In the genomic region with DNA sequence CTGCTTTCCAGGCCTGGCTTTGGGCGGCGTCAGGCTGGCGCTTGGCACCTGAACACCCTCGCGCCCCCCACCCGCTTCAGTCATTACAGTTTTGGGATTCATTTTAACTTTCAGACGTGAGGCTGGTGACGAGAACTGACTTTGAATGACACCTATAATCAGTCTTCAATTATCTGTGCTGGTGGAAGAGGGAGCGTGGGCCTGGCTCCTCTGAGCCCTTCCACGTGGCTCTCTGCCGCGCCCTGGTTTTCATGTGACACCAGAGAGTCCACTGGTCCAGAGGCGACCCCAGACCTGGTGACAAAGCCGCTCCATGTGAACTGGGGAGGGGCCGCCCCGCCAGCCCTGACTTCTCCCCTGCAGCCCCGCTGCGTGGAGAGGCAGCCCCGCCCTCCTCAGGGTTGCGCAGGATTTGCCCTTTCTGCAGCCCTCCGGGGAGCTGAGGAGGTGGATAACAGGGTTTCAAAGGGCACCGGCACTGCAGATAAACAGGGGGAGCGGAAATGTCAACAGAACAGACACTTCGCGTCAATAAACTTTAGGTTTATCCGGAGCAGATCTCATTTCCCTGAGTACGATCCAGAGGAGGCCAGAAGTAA, we compare ENCODE assay signal across 1 cellular context.
TF ChIP-seq lines count a peak whose summit lies in the region.

No MANE protein-coding gene starts in this region.

TF ChIP-seq in HepG2, 621 proteins besides CTCF, POLR2A, EP300 and RAD21 (continued from another document and continues in another):
- TF ChIP-seq, protein P1, sequence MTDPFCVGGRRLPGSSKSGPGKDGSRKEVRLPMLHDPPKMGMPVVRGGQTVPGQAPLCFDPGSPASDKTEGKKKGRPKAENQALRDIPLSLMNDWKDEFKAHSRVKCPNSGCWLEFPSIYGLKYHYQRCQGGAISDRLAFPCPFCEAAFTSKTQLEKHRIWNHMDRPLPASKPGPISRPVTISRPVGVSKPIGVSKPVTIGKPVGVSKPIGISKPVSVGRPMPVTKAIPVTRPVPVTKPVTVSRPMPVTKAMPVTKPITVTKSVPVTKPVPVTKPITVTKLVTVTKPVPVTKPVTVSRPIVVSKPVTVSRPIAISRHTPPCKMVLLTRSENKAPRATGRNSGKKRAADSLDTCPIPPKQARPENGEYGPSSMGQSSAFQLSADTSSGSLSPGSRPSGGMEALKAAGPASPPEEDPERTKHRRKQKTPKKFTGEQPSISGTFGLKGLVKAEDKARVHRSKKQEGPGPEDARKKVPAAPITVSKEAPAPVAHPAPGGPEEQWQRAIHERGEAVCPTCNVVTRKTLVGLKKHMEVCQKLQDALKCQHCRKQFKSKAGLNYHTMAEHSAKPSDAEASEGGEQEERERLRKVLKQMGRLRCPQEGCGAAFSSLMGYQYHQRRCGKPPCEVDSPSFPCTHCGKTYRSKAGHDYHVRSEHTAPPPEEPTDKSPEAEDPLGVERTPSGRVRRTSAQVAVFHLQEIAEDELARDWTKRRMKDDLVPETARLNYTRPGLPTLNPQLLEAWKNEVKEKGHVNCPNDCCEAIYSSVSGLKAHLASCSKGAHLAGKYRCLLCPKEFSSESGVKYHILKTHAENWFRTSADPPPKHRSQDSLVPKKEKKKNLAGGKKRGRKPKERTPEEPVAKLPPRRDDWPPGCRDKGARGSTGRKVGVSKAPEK (CRISPR knock-in tag; IDR thresholded peaks at IDR 0.05; ENCODE audit: borderline replicate concordance) = no peak
- no peak for TF ChIP-seq ZNF383 (CRISPR knock-in tag; IDR thresholded peaks at IDR 0.05; ENCODE audit: borderline replicate concordance)
- peak; percentile 71 for TF ChIP-seq FOXA3 (CRISPR knock-in tag; IDR thresholded peaks at IDR 0.05)
- TF ChIP-seq ZBTB7B (CRISPR knock-in tag; IDR thresholded peaks at IDR 0.05) = peak; percentile 66
- no peak for TF ChIP-seq ZBED4 (CRISPR knock-in tag; IDR thresholded peaks at IDR 0.05; ENCODE audit: borderline replicate concordance)
- TF ChIP-seq NPAS2 (CRISPR knock-in tag; IDR thresholded peaks at IDR 0.05; ENCODE audit: borderline replicate concordance) = no peak
- no peak for TF ChIP-seq SNAI1 (CRISPR knock-in tag; IDR thresholded peaks at IDR 0.05; ENCODE audit: borderline replicate concordance)
- TF ChIP-seq FLYWCH1 (CRISPR knock-in tag; IDR thresholded peaks at IDR 0.05) = no peak
- no peak for TF ChIP-seq ZNF678 (CRISPR knock-in tag; IDR thresholded peaks at IDR 0.05)
- no peak for TF ChIP-seq ZNF556 (CRISPR knock-in tag; IDR thresholded peaks at IDR 0.05; ENCODE audit: borderline replicate concordance)
- no peak for TF ChIP-seq XBP1 (CRISPR knock-in tag; IDR thresholded peaks at IDR 0.05)
- TF ChIP-seq FOXM1 (CRISPR knock-in tag; IDR thresholded peaks at IDR 0.05) = no peak
- TF ChIP-seq, protein P2, sequence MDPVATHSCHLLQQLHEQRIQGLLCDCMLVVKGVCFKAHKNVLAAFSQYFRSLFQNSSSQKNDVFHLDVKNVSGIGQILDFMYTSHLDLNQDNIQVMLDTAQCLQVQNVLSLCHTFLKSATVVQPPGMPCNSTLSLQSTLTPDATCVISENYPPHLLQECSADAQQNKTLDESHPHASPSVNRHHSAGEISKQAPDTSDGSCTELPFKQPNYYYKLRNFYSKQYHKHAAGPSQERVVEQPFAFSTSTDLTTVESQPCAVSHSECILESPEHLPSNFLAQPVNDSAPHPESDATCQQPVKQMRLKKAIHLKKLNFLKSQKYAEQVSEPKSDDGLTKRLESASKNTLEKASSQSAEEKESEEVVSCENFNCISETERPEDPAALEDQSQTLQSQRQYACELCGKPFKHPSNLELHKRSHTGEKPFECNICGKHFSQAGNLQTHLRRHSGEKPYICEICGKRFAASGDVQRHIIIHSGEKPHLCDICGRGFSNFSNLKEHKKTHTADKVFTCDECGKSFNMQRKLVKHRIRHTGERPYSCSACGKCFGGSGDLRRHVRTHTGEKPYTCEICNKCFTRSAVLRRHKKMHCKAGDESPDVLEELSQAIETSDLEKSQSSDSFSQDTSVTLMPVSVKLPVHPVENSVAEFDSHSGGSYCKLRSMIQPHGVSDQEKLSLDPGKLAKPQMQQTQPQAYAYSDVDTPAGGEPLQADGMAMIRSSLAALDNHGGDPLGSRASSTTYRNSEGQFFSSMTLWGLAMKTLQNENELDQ (CRISPR knock-in tag; IDR thresholded peaks at IDR 0.05; ENCODE audit: borderline replicate concordance) = no peak
- TF ChIP-seq NR1H2 (CRISPR knock-in tag; IDR thresholded peaks at IDR 0.05; ENCODE audit: borderline replicate concordance, low read depth) = no peak
- no peak for TF ChIP-seq ZBTB39 (CRISPR knock-in tag; IDR thresholded peaks at IDR 0.05)
- TF ChIP-seq MYNN (CRISPR knock-in tag; IDR thresholded peaks at IDR 0.05; ENCODE audit: low read depth) = no peak
- TF ChIP-seq KMT2A (CRISPR knock-in tag; IDR thresholded peaks at IDR 0.05) = no peak
- TF ChIP-seq GATA4 (IDR thresholded peaks at IDR 0.05; ENCODE audit: borderline replicate concordance, low read depth) = no peak
- TF ChIP-seq REL (CRISPR knock-in tag; conservative IDR thresholded peaks at IDR 0.05) = no peak
- TF ChIP-seq, protein P3, sequence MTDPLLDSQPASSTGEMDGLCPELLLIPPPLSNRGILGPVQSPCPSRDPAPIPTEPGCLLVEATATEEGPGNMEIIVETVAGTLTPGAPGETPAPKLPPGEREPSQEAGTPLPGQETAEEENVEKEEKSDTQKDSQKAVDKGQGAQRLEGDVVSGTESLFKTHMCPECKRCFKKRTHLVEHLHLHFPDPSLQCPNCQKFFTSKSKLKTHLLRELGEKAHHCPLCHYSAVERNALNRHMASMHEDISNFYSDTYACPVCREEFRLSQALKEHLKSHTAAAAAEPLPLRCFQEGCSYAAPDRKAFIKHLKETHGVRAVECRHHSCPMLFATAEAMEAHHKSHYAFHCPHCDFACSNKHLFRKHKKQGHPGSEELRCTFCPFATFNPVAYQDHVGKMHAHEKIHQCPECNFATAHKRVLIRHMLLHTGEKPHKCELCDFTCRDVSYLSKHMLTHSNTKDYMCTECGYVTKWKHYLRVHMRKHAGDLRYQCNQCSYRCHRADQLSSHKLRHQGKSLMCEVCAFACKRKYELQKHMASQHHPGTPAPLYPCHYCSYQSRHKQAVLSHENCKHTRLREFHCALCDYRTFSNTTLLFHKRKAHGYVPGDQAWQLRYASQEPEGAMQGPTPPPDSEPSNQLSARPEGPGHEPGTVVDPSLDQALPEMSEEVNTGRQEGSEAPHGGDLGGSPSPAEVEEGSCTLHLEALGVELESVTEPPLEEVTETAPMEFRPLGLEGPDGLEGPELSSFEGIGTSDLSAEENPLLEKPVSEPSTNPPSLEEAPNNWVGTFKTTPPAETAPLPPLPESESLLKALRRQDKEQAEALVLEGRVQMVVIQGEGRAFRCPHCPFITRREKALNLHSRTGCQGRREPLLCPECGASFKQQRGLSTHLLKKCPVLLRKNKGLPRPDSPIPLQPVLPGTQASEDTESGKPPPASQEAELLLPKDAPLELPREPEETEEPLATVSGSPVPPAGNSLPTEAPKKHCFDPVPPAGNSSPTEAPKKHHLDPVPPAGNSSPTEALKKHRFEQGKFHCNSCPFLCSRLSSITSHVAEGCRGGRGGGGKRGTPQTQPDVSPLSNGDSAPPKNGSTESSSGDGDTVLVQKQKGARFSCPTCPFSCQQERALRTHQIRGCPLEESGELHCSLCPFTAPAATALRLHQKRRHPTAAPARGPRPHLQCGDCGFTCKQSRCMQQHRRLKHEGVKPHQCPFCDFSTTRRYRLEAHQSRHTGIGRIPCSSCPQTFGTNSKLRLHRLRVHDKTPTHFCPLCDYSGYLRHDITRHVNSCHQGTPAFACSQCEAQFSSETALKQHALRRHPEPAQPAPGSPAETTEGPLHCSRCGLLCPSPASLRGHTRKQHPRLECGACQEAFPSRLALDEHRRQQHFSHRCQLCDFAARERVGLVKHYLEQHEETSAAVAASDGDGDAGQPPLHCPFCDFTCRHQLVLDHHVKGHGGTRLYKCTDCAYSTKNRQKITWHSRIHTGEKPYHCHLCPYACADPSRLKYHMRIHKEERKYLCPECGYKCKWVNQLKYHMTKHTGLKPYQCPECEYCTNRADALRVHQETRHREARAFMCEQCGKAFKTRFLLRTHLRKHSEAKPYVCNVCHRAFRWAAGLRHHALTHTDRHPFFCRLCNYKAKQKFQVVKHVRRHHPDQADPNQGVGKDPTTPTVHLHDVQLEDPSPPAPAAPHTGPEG (CRISPR knock-in tag; IDR thresholded peaks at IDR 0.05) = no peak
- TF ChIP-seq MEIS1 (CRISPR knock-in tag; IDR thresholded peaks at IDR 0.05; ENCODE audit: borderline replicate concordance) = no peak; the same call in 1 of the 2 replicates
- TF ChIP-seq ZNF367 (CRISPR knock-in tag; IDR thresholded peaks at IDR 0.05; ENCODE audit: borderline replicate concordance) = no peak
- peak; percentile 66; the same call in 1 of the 2 replicates for TF ChIP-seq ISL2 (CRISPR knock-in tag; IDR thresholded peaks at IDR 0.05)
- no peak for TF ChIP-seq HES4 (CRISPR knock-in tag; IDR thresholded peaks at IDR 0.05; ENCODE audit: borderline replicate concordance)
- no peak for TF ChIP-seq PHF5A (CRISPR knock-in tag; IDR thresholded peaks at IDR 0.05; ENCODE audit: low read depth, unreplicated experiment)
- no peak for TF ChIP-seq MAZ (IDR thresholded peaks at IDR 0.05; ENCODE audit: borderline replicate concordance, low read depth, low read length)
- TF ChIP-seq MAZ (CRISPR knock-in tag; IDR thresholded peaks at IDR 0.05; ENCODE audit: low read depth) = no peak
- no peak for TF ChIP-seq RBM39 (IDR thresholded peaks at IDR 0.05; ENCODE audit: low read depth, low read length, poor library complexity, severe bottlenecking)
- no peak for TF ChIP-seq ZNF749 (CRISPR knock-in tag; IDR thresholded peaks at IDR 0.05; ENCODE audit: borderline replicate concordance)
- no peak for TF ChIP-seq ZNF207 (IDR thresholded peaks at IDR 0.05; ENCODE audit: borderline replicate concordance)
- no peak for TF ChIP-seq ZFP1 (CRISPR knock-in tag; IDR thresholded peaks at IDR 0.05)
- TF ChIP-seq ZNF33A (CRISPR knock-in tag; IDR thresholded peaks at IDR 0.05; ENCODE audit: borderline replicate concordance) = no peak
- TF ChIP-seq, protein P4, sequence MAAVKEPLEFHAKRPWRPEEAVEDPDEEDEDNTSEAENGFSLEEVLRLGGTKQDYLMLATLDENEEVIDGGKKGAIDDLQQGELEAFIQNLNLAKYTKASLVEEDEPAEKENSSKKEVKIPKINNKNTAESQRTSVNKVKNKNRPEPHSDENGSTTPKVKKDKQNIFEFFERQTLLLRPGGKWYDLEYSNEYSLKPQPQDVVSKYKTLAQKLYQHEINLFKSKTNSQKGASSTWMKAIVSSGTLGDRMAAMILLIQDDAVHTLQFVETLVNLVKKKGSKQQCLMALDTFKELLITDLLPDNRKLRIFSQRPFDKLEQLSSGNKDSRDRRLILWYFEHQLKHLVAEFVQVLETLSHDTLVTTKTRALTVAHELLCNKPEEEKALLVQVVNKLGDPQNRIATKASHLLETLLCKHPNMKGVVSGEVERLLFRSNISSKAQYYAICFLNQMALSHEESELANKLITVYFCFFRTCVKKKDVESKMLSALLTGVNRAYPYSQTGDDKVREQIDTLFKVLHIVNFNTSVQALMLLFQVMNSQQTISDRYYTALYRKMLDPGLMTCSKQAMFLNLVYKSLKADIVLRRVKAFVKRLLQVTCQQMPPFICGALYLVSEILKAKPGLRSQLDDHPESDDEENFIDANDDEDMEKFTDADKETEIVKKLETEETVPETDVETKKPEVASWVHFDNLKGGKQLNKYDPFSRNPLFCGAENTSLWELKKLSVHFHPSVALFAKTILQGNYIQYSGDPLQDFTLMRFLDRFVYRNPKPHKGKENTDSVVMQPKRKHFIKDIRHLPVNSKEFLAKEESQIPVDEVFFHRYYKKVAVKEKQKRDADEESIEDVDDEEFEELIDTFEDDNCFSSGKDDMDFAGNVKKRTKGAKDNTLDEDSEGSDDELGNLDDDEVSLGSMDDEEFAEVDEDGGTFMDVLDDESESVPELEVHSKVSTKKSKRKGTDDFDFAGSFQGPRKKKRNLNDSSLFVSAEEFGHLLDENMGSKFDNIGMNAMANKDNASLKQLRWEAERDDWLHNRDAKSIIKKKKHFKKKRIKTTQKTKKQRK (IDR thresholded peaks at IDR 0.05; ENCODE audit: low read length) = no peak
- no peak for TF ChIP-seq MIXL1 (CRISPR knock-in tag; IDR thresholded peaks at IDR 0.05)
- TF ChIP-seq, protein P5, sequence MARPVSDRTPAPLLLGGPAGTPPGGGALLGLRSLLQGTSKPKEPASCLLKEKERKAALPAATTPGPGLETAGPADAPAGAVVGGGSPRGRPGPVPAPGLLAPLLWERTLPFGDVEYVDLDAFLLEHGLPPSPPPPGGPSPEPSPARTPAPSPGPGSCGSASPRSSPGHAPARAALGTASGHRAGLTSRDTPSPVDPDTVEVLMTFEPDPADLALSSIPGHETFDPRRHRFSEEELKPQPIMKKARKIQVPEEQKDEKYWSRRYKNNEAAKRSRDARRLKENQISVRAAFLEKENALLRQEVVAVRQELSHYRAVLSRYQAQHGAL (CRISPR knock-in tag; IDR thresholded peaks at IDR 0.05; ENCODE audit: not compliant biosample characterization) = no peak
